ENCODE assay signal across 11 cellular contexts in the genomic region with DNA sequence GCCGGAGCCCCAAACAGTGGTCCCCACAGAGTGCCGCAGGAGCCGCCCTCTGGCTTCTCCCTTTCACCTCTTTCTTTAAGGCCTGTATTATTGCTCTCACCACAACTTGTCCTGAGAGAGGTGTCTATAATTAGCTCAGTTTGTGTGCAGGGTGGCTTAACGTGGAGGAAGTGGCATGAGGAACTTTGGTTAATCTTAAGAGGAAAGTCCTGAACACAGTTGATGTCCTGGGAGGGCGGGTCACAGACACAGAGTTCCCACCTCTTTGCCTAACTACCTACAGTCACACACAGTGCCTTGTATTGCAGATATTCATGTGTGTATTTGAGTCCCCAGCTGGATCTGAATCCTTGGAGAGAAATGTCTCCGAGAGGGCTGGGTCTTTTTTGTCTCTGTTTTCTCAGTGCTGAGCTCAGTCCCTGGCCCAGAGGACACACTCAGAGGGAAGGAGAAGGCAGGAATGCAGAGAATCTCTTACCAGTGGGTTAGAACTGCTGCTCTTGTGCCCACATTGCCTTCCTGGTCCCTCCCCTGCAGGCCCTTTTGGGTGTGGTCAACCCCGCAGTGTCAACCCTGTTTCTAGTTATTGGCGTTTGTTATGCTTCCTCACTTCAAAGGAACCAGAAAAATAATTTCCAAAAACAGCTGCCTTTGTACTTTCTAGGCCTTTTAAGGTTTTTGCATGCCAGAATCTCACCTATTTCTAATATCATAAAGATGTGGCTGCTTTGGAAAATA.
A peak's percentile ranks its signal among the peaks of the same experiment; 100 is the strongest.
DNase-seq lines count a peak whose midpoint lies in the region; ATAC-seq and TF ChIP-seq lines count a peak whose summit lies in the region.
"Had no signal": no experiment of that assay in that cellular context is flagged by ENCODE, and none has a peak within 500 bp of the region (broad histone marks: within the 10 kb centered on the region; RNA-seq: fewer than 3 reads in every experiment).

No MANE protein-coding gene starts in this region.

- H3K27ac Mint-ChIP-seq in natural killer cell (peak overlapping the region; percentile 71 to 72), IgD-negative memory B cell (peak overlapping the region; percentile 34 to 91 (median 76)), HFFc6 (no peak overlapping the region)
- H3K27ac Mint-ChIP-seq in natural killer cell treated with Interleukin-12 subunit alpha and Interleukin-12 subunit beta and Interleukin-15 and Interleukin-18, amount 100 ng/mL, for 72 hours = peak overlapping the region in 1 of 2 donors; percentile 64
- peak overlapping the region; percentile 31 for H3K27ac Mint-ChIP-seq in activated T-helper 2 cell treated with anti-CD3 and anti-CD28 coated beads, Interferon-gamma antibody, Interleukin-2, Interleukin-4, amounts not matched to agents 10 μg/mL and 5 μg/mL and 100 μg/mL, durations not matched to agents 14 hours and 24 hours and 36 hours

- H3K9me3 Mint-ChIP-seq in natural killer cell (no peaks in the 10 kb centered on the region), IgD-negative memory B cell (no peaks in the 10 kb centered on the region), HFFc6 (no peaks in the 10 kb centered on the region)
- H3K9me3 Mint-ChIP-seq in natural killer cell treated with Interleukin-12 subunit alpha and Interleukin-12 subunit beta and Interleukin-15 and Interleukin-18, amount 100 ng/mL, for 72 hours = no peaks in the 10 kb centered on the region
- H3K9me3 Mint-ChIP-seq in activated T-helper 2 cell treated with anti-CD3 and anti-CD28 coated beads, Interferon-gamma antibody, Interleukin-2, Interleukin-4, amounts not matched to agents 10 μg/mL and 5 μg/mL and 100 μg/mL, durations not matched to agents 14 hours and 24 hours and 36 hours = no peaks in the 10 kb centered on the region

- H3K27me3 ChIP-seq in upper lobe of right lung = no peaks in the 10 kb centered on the region
- H3K27me3 ChIP-seq: esophagus squamous epithelium had no signal

- H3K36me3 ChIP-seq in upper lobe of right lung = peaks cover 3% of the 10 kb centered on the region

- H3K4me1 Mint-ChIP-seq in natural killer cell = peaks cover 34 to 45% of the 10 kb centered on the region in 2 donors
- peaks cover 17 to 33% of the 10 kb centered on the region in 2 donors for H3K4me1 Mint-ChIP-seq in natural killer cell treated with Interleukin-12 subunit alpha and Interleukin-12 subunit beta and Interleukin-15 and Interleukin-18, amount 100 ng/mL, for 72 hours (ENCODE audit: low read depth in 2 of 2)
- peaks cover 7 to 13% (median 12%) of the 10 kb centered on the region in 3 donors for H3K4me1 Mint-ChIP-seq in IgD-negative memory B cell
- H3K4me1 Mint-ChIP-seq in activated T-helper 2 cell treated with anti-CD3 and anti-CD28 coated beads, Interferon-gamma antibody, Interleukin-2, Interleukin-4, amounts not matched to agents 10 μg/mL and 5 μg/mL and 100 μg/mL, durations not matched to agents 14 hours and 24 hours and 36 hours (ENCODE audit: low read depth) = peaks cover 18% of the 10 kb centered on the region
- peaks cover 18% of the 10 kb centered on the region for H3K4me1 Mint-ChIP-seq in HFFc6 (ENCODE audit: low read depth)

- H3K9me3 ChIP-seq in upper lobe of right lung = no peaks in the 10 kb centered on the region
- H3K9me3 ChIP-seq: esophagus squamous epithelium had no signal

- no peak overlapping the region for H3K4me3 ChIP-seq in upper lobe of right lung
- H3K4me3 ChIP-seq: esophagus squamous epithelium had no signal

- H3K4me3 Mint-ChIP-seq in natural killer cell (peak overlapping the region; percentile 60), IgD-negative memory B cell (peak overlapping the region in 2 of 4 donors; percentile 42 to 58), HFFc6 (no peak overlapping the region)
- H3K4me3 Mint-ChIP-seq in natural killer cell treated with Interleukin-12 subunit alpha and Interleukin-12 subunit beta and Interleukin-15 and Interleukin-18, amount 100 ng/mL, for 72 hours = no peak overlapping the region
- no peak overlapping the region for H3K4me3 Mint-ChIP-seq in activated T-helper 2 cell treated with anti-CD3 and anti-CD28 coated beads, Interferon-gamma antibody, Interleukin-2, Interleukin-4, amounts not matched to agents 10 μg/mL and 5 μg/mL and 100 μg/mL, durations not matched to agents 14 hours and 24 hours and 36 hours (ENCODE audit: low read depth)

- H3K27me3 Mint-ChIP-seq in natural killer cell (ENCODE audit: low read depth in 2 of 2) (no peaks in the 10 kb centered on the region), IgD-negative memory B cell (no peaks in the 10 kb centered on the region), HFFc6 (ENCODE audit: insufficient read depth) (peaks cover 1% of the 10 kb centered on the region; the same call in 1 of the 2 replicates)
- H3K27me3 Mint-ChIP-seq in natural killer cell treated with Interleukin-12 subunit alpha and Interleukin-12 subunit beta and Interleukin-15 and Interleukin-18, amount 100 ng/mL, for 72 hours = no peaks in the 10 kb centered on the region
- no peaks in the 10 kb centered on the region for H3K27me3 Mint-ChIP-seq in activated T-helper 2 cell treated with anti-CD3 and anti-CD28 coated beads, Interferon-gamma antibody, Interleukin-2, Interleukin-4, amounts not matched to agents 10 μg/mL and 5 μg/mL and 100 μg/mL, durations not matched to agents 14 hours and 24 hours and 36 hours (ENCODE audit: low read depth)

- H3K36me3 Mint-ChIP-seq in natural killer cell = no peaks in the 10 kb centered on the region
- H3K36me3 Mint-ChIP-seq in natural killer cell treated with Interleukin-12 subunit alpha and Interleukin-12 subunit beta and Interleukin-15 and Interleukin-18, amount 100 ng/mL, for 72 hours = peaks cover 6% of the 10 kb centered on the region
- peaks cover 7% of the 10 kb centered on the region for H3K36me3 Mint-ChIP-seq in IgD-negative memory B cell
- H3K36me3 Mint-ChIP-seq in activated T-helper 2 cell treated with anti-CD3 and anti-CD28 coated beads, Interferon-gamma antibody, Interleukin-2, Interleukin-4, amounts not matched to agents 10 μg/mL and 5 μg/mL and 100 μg/mL, durations not matched to agents 14 hours and 24 hours and 36 hours (ENCODE audit: low read depth) = peaks cover 15% of the 10 kb centered on the region
- H3K36me3 Mint-ChIP-seq in HFFc6 (ENCODE audit: low read depth) = no peaks in the 10 kb centered on the region

- H3K27ac ChIP-seq in upper lobe of right lung = no peak overlapping the region
- H3K27ac ChIP-seq: esophagus squamous epithelium had no signal

- ATAC-seq in natural killer cell (peak in 2 of 3 donors; percentile 29 to 55), upper lobe of right lung (peak; percentile 67), HG02571 (IDR thresholded peaks at IDR 0.05; ENCODE audit: unreplicated experiment) (no peak), GM18867 (IDR thresholded peaks at IDR 0.05; ENCODE audit: unreplicated experiment) (no peak)
- ATAC-seq in natural killer cell treated with Interleukin-12 subunit alpha and Interleukin-12 subunit beta and Interleukin-15 and Interleukin-18, amount 100 ng/mL, for 72 hours = no peak

- H3K4me1 ChIP-seq in upper lobe of right lung = peaks cover 4% of the 10 kb centered on the region

- no peak for DNase-seq in natural killer cell
- DNase-seq in natural killer cell treated with Interleukin-12 subunit alpha and Interleukin-12 subunit beta and Interleukin-15 and Interleukin-18, amount 100 ng/mL, for 72 hours (ENCODE audit: low spot score) = no peak
- peak; percentile 20 for DNase-seq in activated T-helper 2 cell treated with anti-CD3 and anti-CD28 coated beads, Interferon-gamma antibody, Interleukin-2, Interleukin-4, amounts not matched to agents 10 μg/mL and 5 μg/mL and 100 μg/mL, durations not matched to agents 14 hours and 24 hours and 36 hours (ENCODE audit: low spot score)
- no peak for DNase-seq in upper lobe of right lung
- DNase-seq in HFFc6 = no peak
- DNase-seq: C1 segment of cervical spinal cord, esophagus squamous epithelium, Karpas-422 had no signal

- no peak for TF ChIP-seq CTCF in natural killer cell (IDR thresholded peaks at IDR 0.05)
- TF ChIP-seq CTCF in upper lobe of right lung (IDR thresholded peaks at IDR 0.05) = no peak
- TF ChIP-seq CTCF in HFFc6 (IDR thresholded peaks at IDR 0.05) = no peak

- intact Hi-C loops in natural killer cell (cut with micrococcal nuclease) = no loop called here
- intact Hi-C loops in activated T-helper 2 cell treated with anti-CD3 and anti-CD28 coated beads, Interferon-gamma antibody, Interleukin-2, Interleukin-4, amounts not matched to agents 10 μg/mL and 5 μg/mL and 100 μg/mL, durations not matched to agents 14 hours and 24 hours and 36 hours (cut with micrococcal nuclease) = no loop called here
- intact Hi-C loops in upper lobe of right lung (cut with DNase I) = no loop called here

Comparison
In these comparisons a context has a peak if more than half of its experiments do, and no peak if none do; other contexts are left out.
1. ATAC-seq: peak in natural killer cell (2 of 3) and upper lobe of right lung (single experiment); none in natural killer cell treated with Interleukin-12 subunit alpha and Interleukin-12 subunit beta and Interleukin-15 and Interleukin-18, amount 100 ng/mL, for 72 hours (0 of 2), HG02571 (single experiment) and GM18867 (single experiment).